1 cellular context compared by ENCODE assay signal in genomic region chr17:57898487-57899311, GRCh38.
TF ChIP-seq lines count a peak whose summit lies in the region.

No MANE protein-coding gene starts in this region.

TF ChIP-seq in Ishikawa, 13 proteins besides CTCF, POLR2A, EP300 and RAD21 (continued from another document):
- 0 out of 2 replicates have a peak, but pooled peaks have one; percentile 54 for TF ChIP-seq ZBTB7A (IDR thresholded peaks at IDR 0.05; ENCODE audit: low read depth)
- TF ChIP-seq EGR1 (IDR thresholded peaks at IDR 0.05), result no peak
- no peak for TF ChIP-seq TAF1 (IDR thresholded peaks at IDR 0.05; ENCODE audit: low read depth)
- no peak for TF ChIP-seq YY1 (IDR thresholded peaks at IDR 0.05; ENCODE audit: low read depth)
- TF ChIP-seq TEAD4 (IDR thresholded peaks at IDR 0.05), result peak; percentile 59
